ENCODE assay signal across 9 cellular contexts in genomic region chr2:109736177-109736827, GRCh38. TPM values are rescaled to one million over a fixed set of nuclear protein-coding genes. Genes with fewer than 3 reads are reported as not detected.
A peak's percentile ranks its signal among the peaks of the same experiment; 100 is the strongest.
DNase-seq lines count a peak whose midpoint lies in the region; ATAC-seq and TF ChIP-seq lines count a peak whose summit lies in the region.
"Had no signal": no experiment of that assay in that cellular context is flagged by ENCODE, and none has a peak within 500 bp of the region (broad histone marks: within the 10 kb centered on the region; RNA-seq: fewer than 3 reads in every experiment).

No MANE protein-coding gene starts in this region.

- intact Hi-C loops in A673 (cut with micrococcal nuclease; ENCODE audit: unreplicated experiment) = loop anchor here (1.0 kb wide), 1 partner anchor 190 kb away; no protein-coding TSS in a partner anchor

- DNase-seq in A673 (ENCODE audit: low spot score) (peak; percentile 71), NCI-H446 treated with DMSO at 0.1 percent for 48 hours (lab: John Stamatoyannopoulos, UW) (peak; percentile 41), iris pigment epithelial cell (ENCODE audit: low read depth) (peak; percentile 66), substantia nigra (lab: John Stamatoyannopoulos, UW) (peak in 36 of 49 donors; percentile 1 to 61 (median 22))

- ATAC-seq in GM21786 (IDR thresholded peaks at IDR 0.05; ENCODE audit: unreplicated experiment) = no peak
- no peak for ATAC-seq in GM21423 (IDR thresholded peaks at IDR 0.05; ENCODE audit: unreplicated experiment)

- peak overlapping the region in 2 of 5 experiments; percentile 19 to 23 for H3K27ac Mint-ChIP-seq in brain
- H3K27ac Mint-ChIP-seq: dendritic cell treated with granulocyte-macrophage colony-stimulating factor and Interleukin-4, amounts not matched to agents 40 ng/mL and 50 ng/mL, for 4 days had no signal

- CTCF ChIA-PET in A673 (lab: Charles Lee) = interaction anchor here (1.1 kb wide), 1 partner anchor 190 kb away, joined by 12 read pairs; no protein-coding TSS in a partner anchor

- no peaks in the 10 kb centered on the region for H3K27me3 Mint-ChIP-seq in brain

- H3K27ac ChIP-seq in A673 (ENCODE audit: low read depth, low read length, poor library complexity, severe bottlenecking) = no peak overlapping the region
- H3K27ac ChIP-seq in substantia nigra (ENCODE audit: low read depth, low read length, poor library complexity, severe bottlenecking) = no peak overlapping the region

- TF ChIP-seq CTCF in A673 (conservative IDR thresholded peaks at IDR 0.05; ENCODE audit: low read depth, low read length) (peak; percentile 76), GM12874 (IDR thresholded peaks at IDR 0.05; ENCODE audit: insufficient read depth, low read depth, low read length) (peak; percentile 49), brain (conservative IDR thresholded peaks at IDR 0.05) (peak; percentile 91 to 94)

- H3K9me3 ChIP-seq in A673 (ENCODE audit: low read depth, low read length, poor library complexity, severe bottlenecking) = no peaks in the 10 kb centered on the region

- H3K36me3 Mint-ChIP-seq in brain = no peaks in the 10 kb centered on the region

- BruUV-seq in A673 (replicated peaks; lab: Mats Ljungman, UMichigan) = no TSS peak

- no peak overlapping the region for H3K4me3 ChIP-seq in A673 (ENCODE audit: low read depth, low read length, poor library complexity, severe bottlenecking)

- H3K36me3 ChIP-seq in A673 (ENCODE audit: insufficient read depth, low read length, poor library complexity, severe bottlenecking) = no peaks in the 10 kb centered on the region

- H3K4me1 Mint-ChIP-seq in brain = peaks cover 4% of the 10 kb centered on the region

- H3K9me3 Mint-ChIP-seq in brain = peaks cover 0 to 7% (median 3%) of the 10 kb centered on the region in 5 experiments
- H3K9me3 Mint-ChIP-seq: dendritic cell treated with granulocyte-macrophage colony-stimulating factor and Interleukin-4, amounts not matched to agents 40 ng/mL and 50 ng/mL, for 4 days had no signal

- no peaks in the 10 kb centered on the region for H3K4me1 ChIP-seq in A673 (ENCODE audit: insufficient read depth, low read length, poor library complexity, severe bottlenecking)

- H3K4me3 Mint-ChIP-seq in brain = no peak overlapping the region
- H3K4me3 Mint-ChIP-seq: dendritic cell treated with granulocyte-macrophage colony-stimulating factor and Interleukin-4, amounts not matched to agents 40 ng/mL and 50 ng/mL, for 4 days had no signal

- no peaks in the 10 kb centered on the region for H3K27me3 ChIP-seq in A673 (replicated peaks; ENCODE audit: insufficient read depth, low read depth, low read length, poor library complexity)

- POLR2A ChIA-PET in A673 (lab: Charles Lee; ENCODE audit: low non-redundant PET) = no interaction called here

RNA-seq across cellular contexts. Expression of gene RGPD5, which starts 57.8 kb away (rescaled TPM):
- 45.6 and 68.8 TPM in 2 replicates for total RNA-seq in A673 (2021)
- 2.5 TPM for polyA plus RNA-seq in brain (ENCODE audit: insufficient read depth, low read depth, low replicate concordance)
